Comparison of ENCODE assay signal across 8 cellular contexts in the genomic region with DNA sequence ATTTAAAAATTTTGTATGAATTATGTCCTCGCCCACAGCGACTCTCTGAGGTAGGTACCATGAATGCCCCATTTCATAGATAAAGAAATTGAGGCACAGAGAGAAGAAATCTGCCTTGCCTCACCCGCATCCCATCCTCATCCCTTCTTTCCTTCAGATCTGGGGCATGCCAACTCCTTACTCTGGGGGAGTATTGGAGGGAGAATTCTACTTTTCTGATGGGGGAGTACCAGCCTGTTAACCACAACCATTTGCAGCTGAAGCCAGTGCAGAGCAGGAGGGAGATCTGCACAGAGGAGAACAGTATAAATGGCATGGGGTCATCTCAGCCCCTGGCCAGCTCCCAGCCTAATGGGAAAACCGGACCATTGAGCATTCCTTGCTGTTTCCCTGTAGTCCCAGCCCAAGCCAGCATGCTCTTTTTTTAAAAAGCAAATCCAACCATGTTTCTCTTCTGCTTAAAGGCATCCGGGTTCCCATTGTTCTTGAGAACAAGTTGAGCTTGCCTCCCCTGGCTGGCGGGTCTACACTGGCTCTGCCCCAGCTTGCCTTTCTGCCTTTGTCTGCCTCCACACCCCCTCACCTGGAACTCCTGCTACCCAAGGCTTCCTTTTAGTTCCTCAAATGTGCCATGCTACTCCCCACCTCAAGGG. TPM values are rescaled to one million over a fixed set of nuclear protein-coding genes. Genes with fewer than 3 reads are reported as not detected.
DNase-seq lines count a peak whose midpoint lies in the region; ATAC-seq and TF ChIP-seq lines count a peak whose summit lies in the region.

No MANE protein-coding gene starts in this region.

- TF ChIP-seq CTCF in heart right ventricle (IDR thresholded peaks at IDR 0.05) = no peak
- TF ChIP-seq CTCF in uterus (IDR thresholded peaks at IDR 0.05) = no peak

- H3K9me3 Mint-ChIP-seq in activated naive CD8-positive, alpha-beta T cell treated with anti-CD3 and anti-CD28 coated beads, Interleukin-2, amount 50 U/mL, for 24 hours = no peaks in the 10 kb centered on the region
- H3K9me3 Mint-ChIP-seq in memory B cell = peaks cover 2% of the 10 kb centered on the region

- peaks cover 65% of the 10 kb centered on the region for H3K27me3 Mint-ChIP-seq in activated naive CD8-positive, alpha-beta T cell treated with anti-CD3 and anti-CD28 coated beads, Interleukin-2, amount 50 U/mL, for 24 hours
- H3K27me3 Mint-ChIP-seq in memory B cell = peaks cover 25% of the 10 kb centered on the region

- intact Hi-C loops in heart right ventricle (cut with DNase I) = loop anchor here in 1 of 10 donors (2.0 kb wide), 1 partner anchor 21 kb away; the partner anchor contains the start of gene LRMDA
- intact Hi-C loops in Right ventricle myocardium inferior (cut with DNase I) = no loop called here
- intact Hi-C loops in uterus (cut with DNase I; ENCODE audit: low total_unique reads) = no loop called here

- peaks cover 0 to 56% (median 13%) of the 10 kb centered on the region in 7 donors for H3K27me3 ChIP-seq in heart right ventricle
- no peaks in the 10 kb centered on the region for H3K27me3 ChIP-seq in uterus

- peak overlapping the region in 5 of 10 donors; percentile 63 to 95 (median 78) for H3K4me3 ChIP-seq in heart right ventricle
- H3K4me3 ChIP-seq in uterus = no peak overlapping the region

- peaks cover 19% of the 10 kb centered on the region for H3K4me1 Mint-ChIP-seq in activated naive CD8-positive, alpha-beta T cell treated with anti-CD3 and anti-CD28 coated beads, Interleukin-2, amount 50 U/mL, for 24 hours
- H3K4me1 Mint-ChIP-seq in memory B cell = no peaks in the 10 kb centered on the region

- DNase-seq in heart right ventricle = peak; percentile 42 to 47
- no peak for DNase-seq in Right ventricle myocardium inferior (ENCODE audit: missing footprints)
- DNase-seq in activated naive CD8-positive, alpha-beta T cell treated with anti-CD3 and anti-CD28 coated beads, Interleukin-2, amount 50 U/mL, for 24 hours = no peak
- no peak for DNase-seq in memory B cell (ENCODE audit: low spot score in 2 of 2)
- DNase-seq in uterus = peak; percentile 31 to 32
- no peak for DNase-seq in A172 (ENCODE audit: low spot score)

- 25 to 34% methylated on average over 6 of the region's 6 CpGs for WGBS in heart right ventricle, 2 donors

- H3K36me3 ChIP-seq in heart right ventricle = no peaks in the 10 kb centered on the region
- no peaks in the 10 kb centered on the region for H3K36me3 ChIP-seq in uterus

- H3K27ac ChIP-seq in heart right ventricle (peak overlapping the region in 7 of 10 donors; percentile 87 to 96 (median 92)), uterus (peak overlapping the region; percentile 97 to 98)

- H3K4me3 Mint-ChIP-seq in activated naive CD8-positive, alpha-beta T cell treated with anti-CD3 and anti-CD28 coated beads, Interleukin-2, amount 50 U/mL, for 24 hours = peak overlapping the region; percentile 51
- H3K4me3 Mint-ChIP-seq in memory B cell = peak overlapping the region; percentile 65

- H3K27ac Mint-ChIP-seq in activated naive CD8-positive, alpha-beta T cell treated with anti-CD3 and anti-CD28 coated beads, Interleukin-2, amount 50 U/mL, for 24 hours = no peak overlapping the region
- H3K27ac Mint-ChIP-seq in memory B cell = no peak overlapping the region

- no peaks in the 10 kb centered on the region for H3K9me3 ChIP-seq in heart right ventricle
- no peaks in the 10 kb centered on the region for H3K9me3 ChIP-seq in uterus

- no peaks in the 10 kb centered on the region for H3K36me3 Mint-ChIP-seq in activated naive CD8-positive, alpha-beta T cell treated with anti-CD3 and anti-CD28 coated beads, Interleukin-2, amount 50 U/mL, for 24 hours (ENCODE audit: low read depth)
- H3K36me3 Mint-ChIP-seq in memory B cell = peaks cover 2% of the 10 kb centered on the region

- no peak for TF ChIP-seq POLR2A in uterus (IDR thresholded peaks at IDR 0.05)

- ATAC-seq in heart right ventricle = peak in 7 of 8 donors; percentile 16 to 46 (median 41)
- no peak for ATAC-seq in Right ventricle myocardium inferior
- no peak for ATAC-seq in activated naive CD8-positive, alpha-beta T cell treated with anti-CD3 and anti-CD28 coated beads, Interleukin-2, amount 50 U/mL, for 24 hours
- no peak for ATAC-seq in memory B cell (ENCODE audit: low read depth)
- ATAC-seq in HG03460 (IDR thresholded peaks at IDR 0.05; ENCODE audit: unreplicated experiment) = no peak
- no peak for ATAC-seq in GM19463 (IDR thresholded peaks at IDR 0.05; ENCODE audit: unreplicated experiment)

- H3K4me1 ChIP-seq in heart right ventricle = peaks cover 4 to 48% (median 33%) of the 10 kb centered on the region in 9 donors
- H3K4me1 ChIP-seq in uterus = peaks cover 0 to under 1% of the 10 kb centered on the region in 2 donors

RNA-seq across cellular contexts. Expression of gene ZNF503, which starts 8.7 kb away (rescaled TPM):
- total RNA-seq in heart right ventricle (1 to 10 TPM; 2.5 to 9.7 (median 4.1) TPM), Right ventricle myocardium inferior (6.0 TPM), uterus (10 to 100 TPM; 12.1 to 99.4 (median 26.0) TPM)
- polyA plus RNA-seq in heart right ventricle = 1 to 10 TPM; 5.2 to 5.6 TPM
- 8.8 and 10.6 TPM in 2 replicates for total RNA-seq in A172 (2014; rRNA removed; shearing (Covaris generic))

RNA-seq across cellular contexts. Expression of gene LRMDA, which starts 21.2 kb away (rescaled TPM):
- total RNA-seq in heart right ventricle (10 to 100 TPM in 9 of 10 donors, 1 to 10 TPM in 1; 4.7 to 59.8 (median 13.6) TPM), Right ventricle myocardium inferior (22.3 TPM), uterus (10 to 100 TPM in 1 of 4 donors, 1 to 10 TPM in 3; 1.5 to 15.7 (median 4.6) TPM)
- 1 to 10 TPM; 4.0 to 8.3 TPM for polyA plus RNA-seq in heart right ventricle
- total RNA-seq in A172 (2014; rRNA removed; shearing (Covaris generic)) = 0.07 TPM in 1 of 2 replicates, not detected in the other

Comparison
In these comparisons a context has a peak if more than half of its experiments do, and no peak if none do; other contexts are left out.
1. ATAC-seq: peak in heart right ventricle (7 of 8); none in Right ventricle myocardium inferior (single experiment), activated naive CD8-positive, alpha-beta T cell treated with anti-CD3 and anti-CD28 coated beads, Interleukin-2, amount 50 U/mL, for 24 hours (single experiment), memory B cell (single experiment), HG03460 (single experiment) and GM19463 (single experiment).
2. DNase-seq: peak in heart right ventricle (2 of 2) and uterus (2 of 2); none in Right ventricle myocardium inferior (single experiment), activated naive CD8-positive, alpha-beta T cell treated with anti-CD3 and anti-CD28 coated beads, Interleukin-2, amount 50 U/mL, for 24 hours (single experiment), memory B cell (0 of 2) and A172 (single experiment).